2 cellular contexts compared by ENCODE assay signal in the genomic region with DNA sequence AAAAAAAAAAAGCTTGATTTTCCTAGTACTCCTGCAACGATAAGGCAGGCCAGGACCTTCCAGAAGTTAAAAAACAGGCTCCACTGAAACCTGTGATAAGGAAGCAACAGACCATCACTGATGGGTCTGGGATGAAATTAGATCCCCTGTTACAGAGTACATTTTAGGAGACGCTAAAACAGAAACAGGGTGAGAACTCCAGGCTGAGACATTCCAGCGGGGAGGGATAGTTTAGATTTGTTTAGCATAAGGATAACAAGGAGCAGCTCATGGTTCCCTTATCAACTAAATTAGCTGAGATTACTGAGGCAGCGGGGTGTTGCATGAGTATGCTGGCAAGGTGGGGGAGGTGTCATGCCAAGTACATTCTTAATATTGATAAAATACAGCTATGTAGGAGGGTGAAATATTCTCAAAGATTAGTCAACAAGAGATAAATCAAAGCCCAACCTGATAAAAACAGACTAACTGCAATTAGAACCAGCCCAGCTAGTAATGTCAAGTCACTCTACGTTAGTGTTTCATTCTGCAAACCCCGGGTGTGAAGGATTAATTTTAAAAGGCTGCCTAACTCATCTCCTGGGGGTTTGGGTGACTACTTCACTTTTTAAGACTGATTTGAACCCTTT.
TF ChIP-seq lines count a peak whose summit lies in the region.

No MANE protein-coding gene starts in this region.

TF ChIP-seq in HEK293, 187 proteins besides CTCF, POLR2A, EP300 and RAD21 (continued from another document):
- TF ChIP-seq KLF9 (tag by site-specific recombination; IDR thresholded peaks at IDR 0.05; ENCODE audit: low read depth) (no peak), ZNF707 (tag by site-specific recombination; IDR thresholded peaks at IDR 0.05) (no peak), ZNF292 (tag by site-specific recombination; IDR thresholded peaks at IDR 0.05; ENCODE audit: borderline replicate concordance, low read depth) (no peak), ZNF266 (tag by site-specific recombination; IDR thresholded peaks at IDR 0.05; ENCODE audit: low read depth) (no peak), MZF1 (tag by site-specific recombination; IDR thresholded peaks at IDR 0.05; ENCODE audit: borderline replicate concordance) (peak; percentile 30; the same call in 1 of the 2 replicates), ZIC2 (tag by site-specific recombination; IDR thresholded peaks at IDR 0.05) (0 out of 2 replicates have a peak, but pooled peaks have one; percentile 11), TCF7L2 (IDR thresholded peaks at IDR 0.05; ENCODE audit: borderline replicate concordance, low read depth, low read length) (no peak), GFI1B (tag by site-specific recombination; IDR thresholded peaks at IDR 0.05) (peak; percentile 72; the same call in 1 of the 2 replicates), ZNF629 (tag by site-specific recombination; IDR thresholded peaks at IDR 0.05) (peak; percentile 39; the same call in 1 of the 2 replicates)
- TF ChIP-seq, protein P1, sequence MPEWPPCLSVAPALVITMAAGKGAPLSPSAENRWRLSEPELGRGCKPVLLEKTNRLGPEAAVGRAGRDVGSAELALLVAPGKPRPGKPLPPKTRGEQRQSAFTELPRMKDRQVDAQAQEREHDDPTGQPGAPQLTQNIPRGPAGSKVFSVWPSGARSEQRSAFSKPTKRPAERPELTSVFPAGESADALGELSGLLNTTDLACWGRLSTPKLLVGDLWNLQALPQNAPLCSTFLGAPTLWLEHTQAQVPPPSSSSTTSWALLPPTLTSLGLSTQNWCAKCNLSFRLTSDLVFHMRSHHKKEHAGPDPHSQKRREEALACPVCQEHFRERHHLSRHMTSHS (tag by site-specific recombination; IDR thresholded peaks at IDR 0.05), result no peak
- TF ChIP-seq, protein P2, sequence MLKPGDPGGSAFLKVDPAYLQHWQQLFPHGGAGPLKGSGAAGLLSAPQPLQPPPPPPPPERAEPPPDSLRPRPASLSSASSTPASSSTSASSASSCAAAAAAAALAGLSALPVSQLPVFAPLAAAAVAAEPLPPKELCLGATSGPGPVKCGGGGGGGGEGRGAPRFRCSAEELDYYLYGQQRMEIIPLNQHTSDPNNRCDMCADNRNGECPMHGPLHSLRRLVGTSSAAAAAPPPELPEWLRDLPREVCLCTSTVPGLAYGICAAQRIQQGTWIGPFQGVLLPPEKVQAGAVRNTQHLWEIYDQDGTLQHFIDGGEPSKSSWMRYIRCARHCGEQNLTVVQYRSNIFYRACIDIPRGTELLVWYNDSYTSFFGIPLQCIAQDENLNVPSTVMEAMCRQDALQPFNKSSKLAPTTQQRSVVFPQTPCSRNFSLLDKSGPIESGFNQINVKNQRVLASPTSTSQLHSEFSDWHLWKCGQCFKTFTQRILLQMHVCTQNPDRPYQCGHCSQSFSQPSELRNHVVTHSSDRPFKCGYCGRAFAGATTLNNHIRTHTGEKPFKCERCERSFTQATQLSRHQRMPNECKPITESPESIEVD (tag by site-specific recombination; IDR thresholded peaks at IDR 0.05), result 0 out of 2 replicates have a peak, but pooled peaks have one; percentile 10
- TF ChIP-seq, protein P3, sequence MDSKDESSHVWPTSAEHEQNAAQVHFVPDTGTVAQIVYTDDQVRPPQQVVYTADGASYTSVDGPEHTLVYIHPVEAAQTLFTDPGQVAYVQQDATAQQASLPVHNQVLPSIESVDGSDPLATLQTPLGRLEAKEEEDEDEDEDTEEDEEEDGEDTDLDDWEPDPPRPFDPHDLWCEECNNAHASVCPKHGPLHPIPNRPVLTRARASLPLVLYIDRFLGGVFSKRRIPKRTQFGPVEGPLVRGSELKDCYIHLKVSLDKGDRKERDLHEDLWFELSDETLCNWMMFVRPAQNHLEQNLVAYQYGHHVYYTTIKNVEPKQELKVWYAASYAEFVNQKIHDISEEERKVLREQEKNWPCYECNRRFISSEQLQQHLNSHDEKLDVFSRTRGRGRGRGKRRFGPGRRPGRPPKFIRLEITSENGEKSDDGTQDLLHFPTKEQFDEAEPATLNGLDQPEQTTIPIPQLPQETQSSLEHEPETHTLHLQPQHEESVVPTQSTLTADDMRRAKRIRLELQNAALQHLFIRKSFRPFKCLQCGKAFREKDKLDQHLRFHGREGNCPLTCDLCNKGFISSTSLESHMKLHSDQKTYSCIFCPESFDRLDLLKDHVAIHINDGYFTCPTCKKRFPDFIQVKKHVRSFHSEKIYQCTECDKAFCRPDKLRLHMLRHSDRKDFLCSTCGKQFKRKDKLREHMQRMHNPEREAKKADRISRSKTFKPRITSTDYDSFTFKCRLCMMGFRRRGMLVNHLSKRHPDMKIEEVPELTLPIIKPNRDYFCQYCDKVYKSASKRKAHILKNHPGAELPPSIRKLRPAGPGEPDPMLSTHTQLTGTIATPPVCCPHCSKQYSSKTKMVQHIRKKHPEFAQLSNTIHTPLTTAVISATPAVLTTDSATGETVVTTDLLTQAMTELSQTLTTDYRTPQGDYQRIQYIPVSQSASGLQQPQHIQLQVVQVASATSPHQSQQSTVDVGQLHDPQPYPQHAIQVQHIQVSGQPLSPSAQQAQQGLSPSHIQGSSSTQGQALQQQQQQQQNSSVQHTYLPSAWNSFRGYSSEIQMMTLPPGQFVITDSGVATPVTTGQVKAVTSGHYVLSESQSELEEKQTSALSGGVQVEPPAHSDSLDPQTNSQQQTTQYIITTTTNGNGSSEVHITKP (tag by site-specific recombination; IDR thresholded peaks at IDR 0.05), result 0 out of 2 replicates have a peak, but pooled peaks have one; percentile 13
- TF ChIP-seq, protein P4, sequence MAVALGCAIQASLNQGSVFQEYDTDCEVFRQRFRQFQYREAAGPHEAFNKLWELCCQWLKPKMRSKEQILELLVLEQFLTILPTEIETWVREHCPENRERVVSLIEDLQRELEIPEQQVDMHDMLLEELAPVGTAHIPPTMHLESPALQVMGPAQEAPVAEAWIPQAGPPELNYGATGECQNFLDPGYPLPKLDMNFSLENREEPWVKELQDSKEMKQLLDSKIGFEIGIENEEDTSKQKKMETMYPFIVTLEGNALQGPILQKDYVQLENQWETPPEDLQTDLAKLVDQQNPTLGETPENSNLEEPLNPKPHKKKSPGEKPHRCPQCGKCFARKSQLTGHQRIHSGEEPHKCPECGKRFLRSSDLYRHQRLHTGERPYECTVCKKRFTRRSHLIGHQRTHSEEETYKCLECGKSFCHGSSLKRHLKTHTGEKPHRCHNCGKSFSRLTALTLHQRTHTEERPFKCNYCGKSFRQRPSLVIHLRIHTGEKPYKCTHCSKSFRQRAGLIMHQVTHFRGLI (tag by site-specific recombination; IDR thresholded peaks at IDR 0.05), result peak; percentile 78; the same call in 1 of the 2 replicates
- TF ChIP-seq, protein P5, sequence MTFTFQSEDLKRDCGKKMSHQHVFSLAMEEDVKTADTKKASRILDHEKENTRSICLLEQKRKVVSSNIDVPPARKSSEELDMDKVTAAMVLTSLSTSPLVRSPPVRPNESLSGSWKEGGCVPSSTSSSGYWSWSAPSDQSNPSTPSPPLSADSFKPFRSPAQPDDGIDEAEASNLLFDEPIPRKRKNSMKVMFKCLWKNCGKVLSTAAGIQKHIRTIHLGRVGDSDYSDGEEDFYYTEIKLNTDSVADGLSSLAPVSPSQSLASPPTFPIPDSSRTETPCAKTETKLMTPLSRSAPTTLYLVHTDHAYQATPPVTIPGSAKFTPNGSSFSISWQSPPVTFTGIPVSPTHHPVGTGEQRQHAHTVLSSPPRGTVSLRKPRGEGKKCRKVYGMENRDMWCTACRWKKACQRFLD (tag by site-specific recombination; IDR thresholded peaks at IDR 0.05), result no peak
TF ChIP-seq in HEK293: peak in this region for 11.

TF ChIP-seq in WTC11, 78 proteins besides CTCF, POLR2A, EP300 and RAD21:
- TF ChIP-seq, protein P6, sequence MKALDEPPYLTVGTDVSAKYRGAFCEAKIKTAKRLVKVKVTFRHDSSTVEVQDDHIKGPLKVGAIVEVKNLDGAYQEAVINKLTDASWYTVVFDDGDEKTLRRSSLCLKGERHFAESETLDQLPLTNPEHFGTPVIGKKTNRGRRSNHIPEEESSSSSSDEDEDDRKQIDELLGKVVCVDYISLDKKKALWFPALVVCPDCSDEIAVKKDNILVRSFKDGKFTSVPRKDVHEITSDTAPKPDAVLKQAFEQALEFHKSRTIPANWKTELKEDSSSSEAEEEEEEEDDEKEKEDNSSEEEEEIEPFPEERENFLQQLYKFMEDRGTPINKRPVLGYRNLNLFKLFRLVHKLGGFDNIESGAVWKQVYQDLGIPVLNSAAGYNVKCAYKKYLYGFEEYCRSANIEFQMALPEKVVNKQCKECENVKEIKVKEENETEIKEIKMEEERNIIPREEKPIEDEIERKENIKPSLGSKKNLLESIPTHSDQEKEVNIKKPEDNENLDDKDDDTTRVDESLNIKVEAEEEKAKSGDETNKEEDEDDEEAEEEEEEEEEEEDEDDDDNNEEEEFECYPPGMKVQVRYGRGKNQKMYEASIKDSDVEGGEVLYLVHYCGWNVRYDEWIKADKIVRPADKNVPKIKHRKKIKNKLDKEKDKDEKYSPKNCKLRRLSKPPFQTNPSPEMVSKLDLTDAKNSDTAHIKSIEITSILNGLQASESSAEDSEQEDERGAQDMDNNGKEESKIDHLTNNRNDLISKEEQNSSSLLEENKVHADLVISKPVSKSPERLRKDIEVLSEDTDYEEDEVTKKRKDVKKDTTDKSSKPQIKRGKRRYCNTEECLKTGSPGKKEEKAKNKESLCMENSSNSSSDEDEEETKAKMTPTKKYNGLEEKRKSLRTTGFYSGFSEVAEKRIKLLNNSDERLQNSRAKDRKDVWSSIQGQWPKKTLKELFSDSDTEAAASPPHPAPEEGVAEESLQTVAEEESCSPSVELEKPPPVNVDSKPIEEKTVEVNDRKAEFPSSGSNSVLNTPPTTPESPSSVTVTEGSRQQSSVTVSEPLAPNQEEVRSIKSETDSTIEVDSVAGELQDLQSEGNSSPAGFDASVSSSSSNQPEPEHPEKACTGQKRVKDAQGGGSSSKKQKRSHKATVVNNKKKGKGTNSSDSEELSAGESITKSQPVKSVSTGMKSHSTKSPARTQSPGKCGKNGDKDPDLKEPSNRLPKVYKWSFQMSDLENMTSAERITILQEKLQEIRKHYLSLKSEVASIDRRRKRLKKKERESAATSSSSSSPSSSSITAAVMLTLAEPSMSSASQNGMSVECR (CRISPR knock-in tag; IDR thresholded peaks at IDR 0.05; ENCODE audit: borderline replicate concordance), result no peak
- TF ChIP-seq TEAD1 (CRISPR knock-in tag; IDR thresholded peaks at IDR 0.05), result peak; percentile 47; the same call in 1 of the 2 replicates
TF ChIP-seq in WTC11: peak in this region for 1.
